ENCODE assay signal across 21 cellular contexts in the genomic region with DNA sequence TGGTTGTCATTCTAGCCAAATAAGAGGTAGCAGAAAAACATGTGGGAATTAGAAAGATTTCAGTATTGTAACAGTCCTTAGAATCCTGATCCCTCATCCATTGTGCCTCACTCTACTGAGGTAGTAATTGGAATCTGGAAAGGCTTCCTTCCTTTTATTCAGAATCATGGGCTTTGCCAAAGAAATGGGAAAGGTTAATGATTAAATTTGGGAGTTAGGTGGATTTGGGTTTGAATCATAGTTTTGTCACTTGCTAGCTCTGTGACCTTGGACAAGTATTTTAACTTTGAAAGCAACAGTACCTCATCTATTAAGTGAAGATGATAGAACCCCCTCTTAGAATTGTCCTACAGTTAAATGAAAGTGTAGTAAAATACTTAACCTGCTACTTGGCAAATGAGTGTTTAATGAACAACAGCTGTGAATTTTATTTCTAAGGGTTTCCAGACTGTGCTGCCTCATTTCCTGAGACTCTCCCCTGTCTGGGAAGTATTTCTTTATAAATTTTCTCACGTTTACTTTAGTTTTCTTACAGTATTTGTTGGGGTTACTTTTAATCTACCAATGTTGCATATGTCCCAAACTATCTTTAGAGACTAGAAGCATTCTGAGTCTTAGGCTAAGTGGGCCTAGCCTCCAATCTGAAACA. TPM values are rescaled to one million over a fixed set of nuclear protein-coding genes. Genes with fewer than 3 reads are reported as not detected.
DNase-seq lines count a peak whose midpoint lies in the region; TF ChIP-seq lines count a peak whose summit lies in the region.
"Had no signal": no experiment of that assay in that cellular context is flagged by ENCODE, and none has a peak within 500 bp of the region (broad histone marks: within the 10 kb centered on the region; RNA-seq: fewer than 3 reads in every experiment).

No MANE protein-coding gene starts in this region.

- no peak overlapping the region for H3K4me2 ChIP-seq in osteoblast (ENCODE audit: insufficient read depth, low read length)

- H3K9me3 Mint-ChIP-seq in HFFc6, result no peaks in the 10 kb centered on the region
- no peaks in the 10 kb centered on the region for H3K9me3 Mint-ChIP-seq in chondrocyte (ENCODE audit: low read depth)
- no peaks in the 10 kb centered on the region for H3K9me3 Mint-ChIP-seq in CD8-positive, alpha-beta memory T cell
- H3K9me3 Mint-ChIP-seq: CD14-positive monocyte had no signal

- H3K9me3 ChIP-seq in osteoblast (ENCODE audit: low read depth, low read length), result no peaks in the 10 kb centered on the region
- no peaks in the 10 kb centered on the region for H3K9me3 ChIP-seq in CD8-positive, alpha-beta memory T cell (ENCODE audit: low read length)
- no peaks in the 10 kb centered on the region for H3K9me3 ChIP-seq in effector memory CD4-positive, alpha-beta T cell (ENCODE audit: control insufficient read depth, low read length)

- H2AFZ ChIP-seq in osteoblast (ENCODE audit: low read length), result no peak overlapping the region

- H3K4me1 Mint-ChIP-seq in HFFc6 (ENCODE audit: low read depth) (peaks cover 94% of the 10 kb centered on the region), chondrocyte (ENCODE audit: low read depth) (peaks cover 37% of the 10 kb centered on the region)
- H3K4me1 Mint-ChIP-seq in CD8-positive, alpha-beta memory T cell, result no peaks in the 10 kb centered on the region
- H3K4me1 Mint-ChIP-seq: CD14-positive monocyte had no signal

- no peak overlapping the region for H3K4me3 ChIP-seq in osteoblast (ENCODE audit: insufficient read depth, low read length)
- H3K4me3 ChIP-seq in CD8-positive, alpha-beta memory T cell (ENCODE audit: low read length), result no peak overlapping the region
- no peak overlapping the region for H3K4me3 ChIP-seq in effector memory CD4-positive, alpha-beta T cell (ENCODE audit: insufficient read depth, low read depth, low read length, poor library complexity, severe bottlenecking)

- H3K27me3 ChIP-seq in osteoblast (ENCODE audit: insufficient read depth, low read length), result no peaks in the 10 kb centered on the region
- H3K27me3 ChIP-seq in CD8-positive, alpha-beta memory T cell (ENCODE audit: insufficient read depth, low read length, poor library complexity, severe bottlenecking), result no peaks in the 10 kb centered on the region
- H3K27me3 ChIP-seq in effector memory CD4-positive, alpha-beta T cell (replicated peaks; ENCODE audit: control insufficient read depth, insufficient read depth, low read length, poor library complexity, severe bottlenecking), result no peaks in the 10 kb centered on the region

- TF ChIP-seq CTCF in HFFc6 (IDR thresholded peaks at IDR 0.05) (no peak), chondrocyte (IDR thresholded peaks at IDR 0.05) (no peak), osteoblast (IDR thresholded peaks at IDR 0.05; ENCODE audit: extremely low read depth, low read depth, low read length) (no peak)

- H3K36me3 Mint-ChIP-seq in HFFc6 (ENCODE audit: low read depth) (peaks cover 85% of the 10 kb centered on the region), chondrocyte (ENCODE audit: low read depth) (peaks cover 34% of the 10 kb centered on the region)
- H3K36me3 Mint-ChIP-seq in CD8-positive, alpha-beta memory T cell, result peaks cover 18 to 82% (median 41%) of the 10 kb centered on the region in 3 donors

- H3K36me3 ChIP-seq in osteoblast (ENCODE audit: insufficient read depth, low read length), result peaks cover 87% of the 10 kb centered on the region
- H3K36me3 ChIP-seq in CD8-positive, alpha-beta memory T cell (ENCODE audit: insufficient read depth, low read length), result peaks cover 13% of the 10 kb centered on the region
- H3K36me3 ChIP-seq in effector memory CD4-positive, alpha-beta T cell (ENCODE audit: control insufficient read depth, insufficient read depth, low read length), result peaks cover 42% of the 10 kb centered on the region

- H3K79me2 ChIP-seq in osteoblast (ENCODE audit: insufficient read depth, low read length), result peaks cover 7% of the 10 kb centered on the region

- H4K20me1 ChIP-seq in osteoblast (ENCODE audit: insufficient read depth, low read length), result no peaks in the 10 kb centered on the region

- DNase-seq in AG20443 (ENCODE audit: low spot score), result peak; percentile 14
- no peak for DNase-seq in HFFc6
- DNase-seq in chondrocyte (ENCODE audit: low spot score), result no peak
- DNase-seq in osteoblast (ENCODE audit: insufficient read length, low spot score, missing footprints), result peak; percentile 55
- DNase-seq in NCI-H2196 treated with DMSO at 0.1 percent for 48 hours (lab: John Stamatoyannopoulos, UW; ENCODE audit: unreplicated experiment), result no peak
- no peak for DNase-seq in CD8-positive, alpha-beta memory T cell
- no peak for DNase-seq in effector memory CD4-positive, alpha-beta T cell
- no peak for DNase-seq in activated CD4-positive, alpha-beta T cell treated with anti-CD3 and anti-CD28 coated beads, Interleukin-2, amount 50 U/mL, for 1 hour
- DNase-seq: AML-193, COR-L47, GF-D8, H7, NCI-H1417, NCI-H187, NCI-H2107, NCI-H2227 treated with DMSO at 0.1 percent for 48 hours, NCI-H510A treated with DMSO at 0.1 percent for 48 hours, NCI-H82, OCI-M1, RPMI8226 had no signal

- no peaks in the 10 kb centered on the region for H3K27me3 Mint-ChIP-seq in HFFc6 (ENCODE audit: insufficient read depth)
- H3K27me3 Mint-ChIP-seq in chondrocyte (ENCODE audit: low read depth), result no peaks in the 10 kb centered on the region
- H3K27me3 Mint-ChIP-seq in CD8-positive, alpha-beta memory T cell, result no peaks in the 10 kb centered on the region

- CTCF ChIA-PET in CD8-positive, alpha-beta memory T cell (lab: Charles Lee), result no interaction called here

- no peak overlapping the region for H3K4me3 Mint-ChIP-seq in HFFc6
- no peak overlapping the region for H3K4me3 Mint-ChIP-seq in chondrocyte (ENCODE audit: unreplicated experiment)
- no peak overlapping the region for H3K4me3 Mint-ChIP-seq in CD8-positive, alpha-beta memory T cell
- H3K4me3 Mint-ChIP-seq: CD14-positive monocyte had no signal

- POLR2A ChIA-PET in CD8-positive, alpha-beta memory T cell (lab: Charles Lee), result no interaction called here

- H3K27ac Mint-ChIP-seq in HFFc6 (peak overlapping the region; percentile 61), chondrocyte (ENCODE audit: unreplicated experiment) (peak overlapping the region; percentile 49)
- peak overlapping the region in 1 of 8 donors; percentile 58 for H3K27ac Mint-ChIP-seq in CD8-positive, alpha-beta memory T cell

- H3K27ac ChIP-seq in osteoblast (ENCODE audit: low read depth, low read length), result peak overlapping the region; percentile 14
- H3K27ac ChIP-seq in CD8-positive, alpha-beta memory T cell (ENCODE audit: low read depth, low read length), result no peak overlapping the region
- H3K27ac ChIP-seq in effector memory CD4-positive, alpha-beta T cell (ENCODE audit: insufficient read depth, low read length, poor library complexity, severe bottlenecking), result no peak overlapping the region

- H3K4me1 ChIP-seq in osteoblast (ENCODE audit: insufficient read depth, low read length), result peaks cover 3% of the 10 kb centered on the region
- no peaks in the 10 kb centered on the region for H3K4me1 ChIP-seq in CD8-positive, alpha-beta memory T cell (ENCODE audit: insufficient read depth, low read length)
- no peaks in the 10 kb centered on the region for H3K4me1 ChIP-seq in effector memory CD4-positive, alpha-beta T cell (ENCODE audit: control insufficient read depth, insufficient read depth, low read length, poor library complexity, severe bottlenecking)

RNA-seq across cellular contexts. Expression of a gene that starts 11.7 kb away (rescaled TPM):
- total RNA-seq in HFFc6 (2021; fragmentation: NEBNext Ultra II Directional; extraction: Animal tissue kit (Norgen Biotek cat#: 25700)), result 100 to 1,000 TPM in 2 of 6 experiments, 10 to 100 TPM in 4; 68.8 to 121 (median 74.4) TPM
- total RNA-seq in chondrocyte, result 21.4 to 42.1 TPM (median 22.3 TPM) in 3 replicates
- 10.9 and 14.7 TPM in 2 replicates for total RNA-seq in osteoblast
- total RNA-seq in CD8-positive, alpha-beta memory T cell, result 10 to 100 TPM; 39.1 to 43.1 TPM
- 6.6 TPM for polyA plus RNA-seq in CD8-positive, alpha-beta memory T cell

RNA-seq across cellular contexts. Expression of a gene that starts 41.8 kb away (rescaled TPM):
- 1 to 10 TPM; 1.4 to 6.5 (median 3.0) TPM for total RNA-seq in HFFc6 (2021; fragmentation: NEBNext Ultra II Directional; extraction: Animal tissue kit (Norgen Biotek cat#: 25700))
- total RNA-seq in chondrocyte (2.0 to 11.8 TPM (median 3.1 TPM) in 3 replicates), osteoblast (2.7 and 6.2 TPM in 2 replicates)
- total RNA-seq in CD8-positive, alpha-beta memory T cell, result 100 to 1,000 TPM; 155 to 157 TPM
- 102 TPM for polyA plus RNA-seq in CD8-positive, alpha-beta memory T cell

Comparison
In these comparisons a context has a peak if more than half of its experiments do, and no peak if none do; other contexts are left out.
1. DNase-seq: peak in AG20443 (single experiment) and osteoblast (single experiment); none in HFFc6 (single experiment), chondrocyte (single experiment), NCI-H2196 treated with DMSO at 0.1 percent for 48 hours (single experiment), CD8-positive, alpha-beta memory T cell (0 of 5), effector memory CD4-positive, alpha-beta T cell (0 of 3) and activated CD4-positive, alpha-beta T cell treated with anti-CD3 and anti-CD28 coated beads, Interleukin-2, amount 50 U/mL, for 1 hour (single experiment).
2. RNA of a gene that starts 41.8 kb away (total RNA-seq): 155 to 157 TPM in CD8-positive, alpha-beta memory T cell; 2.7 to 6.2 TPM in osteoblast, 1.4 to 6.5 TPM in HFFc6 and 2.0 to 11.8 TPM in chondrocyte; every median in the first group is over 10 times any median in the second.